27 cellular contexts compared by ENCODE assay signal in genomic region chr18:30985753-30986152, GRCh38. TPM values are rescaled to one million over a fixed set of nuclear protein-coding genes. Genes with fewer than 3 reads are reported as not detected.
DNase-seq lines count a peak whose midpoint lies in the region; ATAC-seq and FAIRE-seq lines count a peak whose summit lies in the region.
"Had no signal": no experiment of that assay in that cellular context is flagged by ENCODE, and none has a peak within 500 bp of the region (broad histone marks: within the 10 kb centered on the region; RNA-seq: fewer than 3 reads in every experiment).

No MANE protein-coding gene starts in this region.

- no peak overlapping the region for H3K4me3 Mint-ChIP-seq in activated naive CD4-positive, alpha-beta T cell treated with anti-CD3 and anti-CD28 coated beads for 36 hours
- no peak overlapping the region for H3K4me3 Mint-ChIP-seq in stimulated activated memory B cell treated with anti-CD40 and anti-IgM and Interleukin-4, amounts not matched to agents 10 μg/mL and 1 μg/mL and 100 μg/mL, for 72 hours
- H3K4me3 Mint-ChIP-seq in activated CD8-positive, alpha-beta T cell treated with anti-CD3 and anti-CD28 coated beads, Interleukin-2, amount 10 ng/mL, durations not matched to agents 7 days and 5 days, result no peak overlapping the region
- H3K4me3 Mint-ChIP-seq: B cell, GM23338 had no signal

- peak overlapping the region; percentile 36 for H3K27ac Mint-ChIP-seq in activated naive CD4-positive, alpha-beta T cell treated with anti-CD3 and anti-CD28 coated beads for 36 hours
- no peak overlapping the region for H3K27ac Mint-ChIP-seq in stimulated activated memory B cell treated with anti-CD40 and anti-IgM and Interleukin-4, amounts not matched to agents 10 μg/mL and 1 μg/mL and 100 μg/mL, for 72 hours
- no peak overlapping the region for H3K27ac Mint-ChIP-seq in activated CD8-positive, alpha-beta T cell treated with anti-CD3 and anti-CD28 coated beads, Interleukin-2, amount 10 ng/mL, durations not matched to agents 7 days and 5 days
- H3K27ac Mint-ChIP-seq: B cell, GM23338 had no signal

- POLR2A ChIA-PET in activated CD8-positive, alpha-beta T cell treated with anti-CD3 and anti-CD28 coated beads, Interleukin-2, amount 10 ng/mL, durations not matched to agents 7 days and 5 days (lab: Charles Lee), result interaction anchor here (0.7 kb wide), 1 partner anchor 8 kb away, joined by 3 read pairs; no protein-coding TSS in a partner anchor

- intact Hi-C loops in activated naive CD4-positive, alpha-beta T cell treated with anti-CD3 and anti-CD28 coated beads for 36 hours (cut with micrococcal nuclease), result no loop called here

- peaks cover 2% of the 10 kb centered on the region for H3K9me3 Mint-ChIP-seq in activated naive CD4-positive, alpha-beta T cell treated with anti-CD3 and anti-CD28 coated beads for 36 hours
- peaks cover 10% of the 10 kb centered on the region for H3K9me3 Mint-ChIP-seq in stimulated activated memory B cell treated with anti-CD40 and anti-IgM and Interleukin-4, amounts not matched to agents 10 μg/mL and 1 μg/mL and 100 μg/mL, for 72 hours
- no peaks in the 10 kb centered on the region for H3K9me3 Mint-ChIP-seq in activated CD8-positive, alpha-beta T cell treated with anti-CD3 and anti-CD28 coated beads, Interleukin-2, amount 10 ng/mL, durations not matched to agents 7 days and 5 days (ENCODE audit: insufficient read depth)
- H3K9me3 Mint-ChIP-seq: GM23338 had no signal

- DNase-seq in activated naive CD4-positive, alpha-beta T cell treated with anti-CD3 and anti-CD28 coated beads for 36 hours, result no peak
- no peak for DNase-seq in activated naive CD4-positive, alpha-beta T cell treated with Interleukin-2 at 50 U/mL for 16 hours
- DNase-seq in HTR-8/SVneo (ENCODE audit: insufficient read length, low spot score) (no peak), C1 segment of cervical spinal cord (lab: John Stamatoyannopoulos, UW) (no peak)
- no peak for DNase-seq in activated CD8-positive, alpha-beta T cell treated with anti-CD3 and anti-CD28 coated beads, Interleukin-2, amount 10 ng/mL, durations not matched to agents 7 days and 5 days
- DNase-seq: DMS153; DND-41; HCEC 1CT; KBM-7; MG63; NCI-H1105 treated with DMSO at 0.1 percent for 48 hours; NCI-H146; NCI-H1930; NCI-H2107; NCI-H446 treated with DMSO at 0.1 percent for 48 hours; NCI-H526; NCI-H82; NK-92 treated with Interleukin-12 subunit alpha and Interleukin-12 subunit beta, amount 100 ng/mL, for 24 hours; PC-3; SJCRH30 had no signal

- ATAC-seq in esophagus mucosa (peak; percentile 31), HG02588 (IDR thresholded peaks at IDR 0.05; ENCODE audit: unreplicated experiment) (no peak)
- peak; percentile 34 for ATAC-seq in stimulated activated memory B cell treated with anti-CD40 and anti-IgM and Interleukin-4, amounts not matched to agents 10 μg/mL and 1 μg/mL and 100 μg/mL, for 72 hours
- ATAC-seq in activated CD8-positive, alpha-beta T cell treated with anti-CD3 and anti-CD28 coated beads, Interleukin-2, amount 10 ng/mL, durations not matched to agents 7 days and 5 days, result no peak
- ATAC-seq: GM23338, PC-3, SK-N-SH treated with all-trans-retinoic acid at 6 μM for 48 hours had no signal

- CTCF ChIA-PET in activated naive CD4-positive, alpha-beta T cell treated with anti-CD3 and anti-CD28 coated beads for 36 hours (lab: Charles Lee), result no interaction called here
- CTCF ChIA-PET in activated CD8-positive, alpha-beta T cell treated with anti-CD3 and anti-CD28 coated beads, Interleukin-2, amount 10 ng/mL, durations not matched to agents 7 days and 5 days (lab: Charles Lee), result no interaction called here

- no peaks in the 10 kb centered on the region for H3K36me3 Mint-ChIP-seq in activated naive CD4-positive, alpha-beta T cell treated with anti-CD3 and anti-CD28 coated beads for 36 hours (ENCODE audit: low read depth)
- H3K36me3 Mint-ChIP-seq in stimulated activated memory B cell treated with anti-CD40 and anti-IgM and Interleukin-4, amounts not matched to agents 10 μg/mL and 1 μg/mL and 100 μg/mL, for 72 hours, result no peaks in the 10 kb centered on the region
- no peaks in the 10 kb centered on the region for H3K36me3 Mint-ChIP-seq in activated CD8-positive, alpha-beta T cell treated with anti-CD3 and anti-CD28 coated beads, Interleukin-2, amount 10 ng/mL, durations not matched to agents 7 days and 5 days (ENCODE audit: low read depth)

- peak; percentile 49 for FAIRE-seq in HTR-8/SVneo (lab: Jason Lieb, UNC)

- no peaks in the 10 kb centered on the region for H3K4me1 Mint-ChIP-seq in activated naive CD4-positive, alpha-beta T cell treated with anti-CD3 and anti-CD28 coated beads for 36 hours (ENCODE audit: low read depth)
- no peaks in the 10 kb centered on the region for H3K4me1 Mint-ChIP-seq in stimulated activated memory B cell treated with anti-CD40 and anti-IgM and Interleukin-4, amounts not matched to agents 10 μg/mL and 1 μg/mL and 100 μg/mL, for 72 hours
- H3K4me1 Mint-ChIP-seq in activated CD8-positive, alpha-beta T cell treated with anti-CD3 and anti-CD28 coated beads, Interleukin-2, amount 10 ng/mL, durations not matched to agents 7 days and 5 days (ENCODE audit: low read depth), result no peaks in the 10 kb centered on the region
- H3K4me1 Mint-ChIP-seq: B cell, GM23338 had no signal

- H3K27me3 Mint-ChIP-seq in activated naive CD4-positive, alpha-beta T cell treated with anti-CD3 and anti-CD28 coated beads for 36 hours (ENCODE audit: low read depth), result no peaks in the 10 kb centered on the region
- no peaks in the 10 kb centered on the region for H3K27me3 Mint-ChIP-seq in stimulated activated memory B cell treated with anti-CD40 and anti-IgM and Interleukin-4, amounts not matched to agents 10 μg/mL and 1 μg/mL and 100 μg/mL, for 72 hours
- no peaks in the 10 kb centered on the region for H3K27me3 Mint-ChIP-seq in activated CD8-positive, alpha-beta T cell treated with anti-CD3 and anti-CD28 coated beads, Interleukin-2, amount 10 ng/mL, durations not matched to agents 7 days and 5 days (ENCODE audit: low read depth)
- H3K27me3 Mint-ChIP-seq: B cell had no signal

RNA-seq across cellular contexts. Expression of gene DSC3, which starts 56.8 kb away (rescaled TPM):
- total RNA-seq in activated naive CD4-positive, alpha-beta T cell treated with anti-CD3 and anti-CD28 coated beads for 36 hours, result not detected
- 319 TPM for total RNA-seq in esophagus mucosa
- total RNA-seq in activated CD8-positive, alpha-beta T cell treated with anti-CD3 and anti-CD28 coated beads, Interleukin-2, amount 10 ng/mL, durations not matched to agents 7 days and 5 days, result not detected
- total RNA-seq: B cell, LHCN-M2, SJCRH30 had no signal

Comparison
In these comparisons a context has a peak if more than half of its experiments do, and no peak if none do; other contexts are left out.
1. ATAC-seq: peak in esophagus mucosa (single experiment) and stimulated activated memory B cell treated with anti-CD40 and anti-IgM and Interleukin-4, amounts not matched to agents 10 μg/mL and 1 μg/mL and 100 μg/mL, for 72 hours (single experiment); none in activated CD8-positive, alpha-beta T cell treated with anti-CD3 and anti-CD28 coated beads, Interleukin-2, amount 10 ng/mL, durations not matched to agents 7 days and 5 days (single experiment) and HG02588 (single experiment).
2. RNA of gene DSC3, which starts 56.8 kb away (total RNA-seq): 319 TPM in esophagus mucosa (single experiment); not detected in activated naive CD4-positive, alpha-beta T cell treated with anti-CD3 and anti-CD28 coated beads for 36 hours and not detected in activated CD8-positive, alpha-beta T cell treated with anti-CD3 and anti-CD28 coated beads, Interleukin-2, amount 10 ng/mL, durations not matched to agents 7 days and 5 days; every median in the first group is over 100 times any median in the second.